Comparison of ENCODE assay signal across 17 cellular contexts in genomic region chr1:30787266-30787665, GRCh38. TPM values are rescaled to one million over a fixed set of nuclear protein-coding genes. Genes with fewer than 3 reads are reported as not detected.
DNase-seq lines count a peak whose midpoint lies in the region; ATAC-seq and TF ChIP-seq lines count a peak whose summit lies in the region.
"Had no signal": no experiment of that assay in that cellular context is flagged by ENCODE, and none has a peak within 500 bp of the region (broad histone marks: within the 10 kb centered on the region; RNA-seq: fewer than 3 reads in every experiment).

No MANE protein-coding gene starts in this region.

- H3K27me3 ChIP-seq in adrenal gland (no peaks in the 10 kb centered on the region), GM23248 (replicated peaks; ENCODE audit: insufficient read depth) (peaks cover 7% of the 10 kb centered on the region; the same call in 1 of the 2 replicates)
- H3K27me3 ChIP-seq: SJSA1 had no signal

- H3K4me2 ChIP-seq in GM23248 (ENCODE audit: unreplicated experiment): no peak overlapping the region
- H3K4me2 ChIP-seq: A549 had no signal

- 47 to 73% (median 59%) methylated on average over 5 of the region's 5 CpGs for WGBS in adrenal gland, 4 donors
- WGBS in GM23248 (ENCODE audit: low coverage in 1 of 2, low lambda C conversion rate in 2 of 2, missing lambda C conversion rate in 2 of 2), 2 experiments: 76 to 79% methylated on average over 5 of the region's 5 CpGs

- no peak for TF ChIP-seq POLR2A in adrenal gland (IDR thresholded peaks at IDR 0.05)

- H3K27ac ChIP-seq in adrenal gland (peak overlapping the region in 4 of 5 donors; percentile 65 to 90 (median 77)), GM23248 (no peak overlapping the region)
- H3K27ac ChIP-seq: A549, BLaER1 had no signal

- no peaks in the 10 kb centered on the region for H3K9me3 ChIP-seq in adrenal gland (replicated peaks in 1 of 3)
- no peaks in the 10 kb centered on the region for H3K9me3 ChIP-seq in GM23248 (ENCODE audit: low read depth)
- H3K9me3 ChIP-seq: A549, BLaER1, SJSA1 had no signal

- no peaks in the 10 kb centered on the region for H3K79me2 ChIP-seq in GM23248 (ENCODE audit: insufficient read depth)

- peak overlapping the region in 2 of 3 experiments; percentile 59 to 69 for H3K27ac Mint-ChIP-seq in nephron
- H3K27ac Mint-ChIP-seq: CD8-positive, alpha-beta T cell had no signal

- intact Hi-C loops in left ventricle myocardium superior (cut with micrococcal nuclease) (no loop called here), cardiac septum (cut with DNase I) (no loop called here), adrenal gland (cut with DNase I) (no loop called here)

- no peaks in the 10 kb centered on the region for H3F3A ChIP-seq in GM23248 (ENCODE audit: insufficient read depth)

- H3K9ac ChIP-seq in GM23248: no peak overlapping the region
- H3K9ac ChIP-seq: BLaER1 had no signal

- peaks cover 38 to 50% of the 10 kb centered on the region in 2 donors for H3K4me1 ChIP-seq in adrenal gland (replicated peaks in 1 of 2)
- no peaks in the 10 kb centered on the region for H3K4me1 ChIP-seq in GM23248 (ENCODE audit: insufficient read depth)
- H3K4me1 ChIP-seq: A549 had no signal

- H3K36me3 ChIP-seq in adrenal gland (replicated peaks in 1 of 2): no peaks in the 10 kb centered on the region
- H3K36me3 ChIP-seq in GM23248 (ENCODE audit: low read depth): no peaks in the 10 kb centered on the region
- H3K36me3 ChIP-seq: BLaER1, SJSA1 had no signal

- H3K9me3 Mint-ChIP-seq in nephron: no peaks in the 10 kb centered on the region
- H3K9me3 Mint-ChIP-seq: CD8-positive, alpha-beta T cell had no signal

- H2AFZ ChIP-seq in GM23248: no peak overlapping the region

- H3K9me2 ChIP-seq in GM23248 (ENCODE audit: insufficient read depth): no peaks in the 10 kb centered on the region

- TF ChIP-seq CTCF in adrenal gland (IDR thresholded peaks at IDR 0.05) (no peak), nephron (IDR thresholded peaks at IDR 0.05; ENCODE audit: unreplicated experiment in 3 of 3) (no peak)

- in situ Hi-C loops in GM23248 (cut with MboI): no loop called here

- peaks cover 24% of the 10 kb centered on the region for H3K4me1 Mint-ChIP-seq in nephron

- no peaks in the 10 kb centered on the region for H3K36me3 Mint-ChIP-seq in nephron (ENCODE audit: low read depth)
- H3K36me3 Mint-ChIP-seq: CD8-positive, alpha-beta T cell had no signal

- DNase-seq in left ventricle myocardium superior: peak; percentile 2
- DNase-seq in cardiac septum (ENCODE audit: low spot score): no peak
- DNase-seq in adrenal gland: no peak
- no peak for DNase-seq in SHP77 treated with DMSO at 0.1 percent for 48 hours (lab: John Stamatoyannopoulos, UW)
- no peak for DNase-seq in GM23248
- DNase-seq: CD8-positive, alpha-beta T cell; NCI-H1105; NCI-H2081 treated with DMSO at 0.1 percent for 48 hours; NCI-H510A; NCI-H748 treated with DMSO at 0.1 percent for 48 hours; OCI-M1 had no signal

- H3K4me3 ChIP-seq in adrenal gland (no peak overlapping the region), GM23248 (no peak overlapping the region)
- H3K4me3 ChIP-seq: A549, BLaER1, K562, SJSA1 had no signal

- no peak for ATAC-seq in left ventricle myocardium superior
- ATAC-seq in HG02588 (IDR thresholded peaks at IDR 0.05; ENCODE audit: unreplicated experiment): no peak
- ATAC-seq: A549; CD8-positive, alpha-beta T cell; K562 had no signal

- no peaks in the 10 kb centered on the region for H4K20me1 ChIP-seq in GM23248 (ENCODE audit: insufficient read depth)

- H3K4me3 Mint-ChIP-seq in nephron: no peak overlapping the region
- H3K4me3 Mint-ChIP-seq: CD8-positive, alpha-beta T cell had no signal

- peaks cover 25% of the 10 kb centered on the region for H3K27me3 Mint-ChIP-seq in nephron (ENCODE audit: low read depth)

RNA-seq across cellular contexts. Expression of gene LAPTM5, which starts 29.7 kb away (rescaled TPM):
- total RNA-seq in left ventricle myocardium superior (23.9 TPM), cardiac septum (14.2 TPM), adrenal gland (100 to 1,000 TPM in 5 of 8 donors, 10 to 100 TPM in 3; 24.0 to 176 (median 130) TPM)
- polyA plus RNA-seq in adrenal gland (100 to 1,000 TPM in 1 of 3 donors, 10 to 100 TPM in 2; 85.9 to 177 (median 97.1) TPM), GM23248 (2016; fragmentation: Nextera tagmentation; extraction: Ambion mirVana) (0.36 and 0.74 TPM in 2 replicates)
- not detected in 2 replicates for total RNA-seq in GM23248 (2014; rRNA removed; shearing (Covaris generic))
- total RNA-seq: SJSA1 had no signal

Comparison
In these comparisons a context has a peak if more than half of its experiments do, and no peak if none do; other contexts are left out.
1. RNA of gene LAPTM5, which starts 29.7 kb away (total RNA-seq): 24.0 to 176 TPM in adrenal gland, 23.9 TPM in left ventricle myocardium superior (single experiment) and 14.2 TPM in cardiac septum (single experiment); not detected in GM23248; every median in the first group is over 10 times any median in the second.